Comparison of ENCODE assay signal across 1 cellular context in the genomic region with DNA sequence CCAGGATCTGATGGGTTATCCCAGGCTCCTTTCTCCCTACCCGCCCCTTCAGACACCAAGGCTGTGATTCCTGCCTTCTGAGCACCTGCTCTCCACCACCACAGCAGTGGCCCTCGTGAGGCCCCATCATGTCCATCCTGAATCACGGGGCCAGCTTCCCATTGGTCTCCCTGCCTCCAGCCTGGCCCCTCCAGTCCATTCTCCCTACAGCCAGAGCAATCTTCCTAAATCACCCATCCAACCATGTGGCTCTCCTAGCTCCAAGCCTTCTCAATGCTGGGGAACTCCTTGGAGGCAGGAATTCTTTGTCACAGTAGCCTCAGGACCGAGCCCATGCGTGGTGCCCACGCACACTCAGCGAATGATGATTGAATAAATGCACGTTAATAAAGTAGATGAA.
TF ChIP-seq lines count a peak whose summit lies in the region.

No MANE protein-coding gene starts in this region.

TF ChIP-seq in H1, 55 proteins besides CTCF, POLR2A, EP300 and RAD21:
- TF ChIP-seq, protein P1, sequence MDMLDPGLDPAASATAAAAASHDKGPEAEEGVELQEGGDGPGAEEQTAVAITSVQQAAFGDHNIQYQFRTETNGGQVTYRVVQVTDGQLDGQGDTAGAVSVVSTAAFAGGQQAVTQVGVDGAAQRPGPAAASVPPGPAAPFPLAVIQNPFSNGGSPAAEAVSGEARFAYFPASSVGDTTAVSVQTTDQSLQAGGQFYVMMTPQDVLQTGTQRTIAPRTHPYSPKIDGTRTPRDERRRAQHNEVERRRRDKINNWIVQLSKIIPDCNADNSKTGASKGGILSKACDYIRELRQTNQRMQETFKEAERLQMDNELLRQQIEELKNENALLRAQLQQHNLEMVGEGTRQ (IDR thresholded peaks at IDR 0.05; ENCODE audit: low read length), result no peak
- no peak for TF ChIP-seq NRF1 (IDR thresholded peaks at IDR 0.05; ENCODE audit: low read depth, low read length)
TF ChIP-seq in H1: peak in this region for 0.
